Comparison of ENCODE assay signal across 14 cellular contexts in the genomic region with DNA sequence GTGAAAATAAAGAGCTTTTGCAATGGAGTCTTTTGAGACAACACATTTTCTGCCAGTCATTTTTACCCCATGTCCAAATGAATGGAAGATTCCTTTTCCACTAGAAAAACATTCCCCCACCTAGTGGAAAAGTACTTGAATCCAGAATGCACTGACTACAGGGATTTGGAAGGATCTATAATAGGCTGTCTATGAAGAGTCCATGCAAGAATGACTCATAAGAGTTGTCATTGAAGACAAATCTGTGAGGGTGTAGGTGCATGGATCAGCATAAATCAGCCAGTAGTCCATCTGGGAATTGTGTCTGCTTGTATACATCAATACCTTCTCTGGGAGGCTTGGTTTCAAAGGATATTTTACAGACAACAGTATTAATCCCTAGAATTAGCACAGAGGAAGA. TPM values are rescaled to one million over a fixed set of nuclear protein-coding genes. Genes with fewer than 3 reads are reported as not detected.
DNase-seq lines count a peak whose midpoint lies in the region; TF ChIP-seq lines count a peak whose summit lies in the region.
"Had no signal": no experiment of that assay in that cellular context is flagged by ENCODE, and none has a peak within 500 bp of the region (broad histone marks: within the 10 kb centered on the region; RNA-seq: fewer than 3 reads in every experiment).

No MANE protein-coding gene starts in this region.

- no peak overlapping the region for H3K27ac Mint-ChIP-seq in activated CD4-positive, alpha-beta T cell treated with anti-CD3 and anti-CD28 coated beads, Interleukin-2, amount 10 ng/mL, durations not matched to agents 7 days and 5 days

- H3K4me1 ChIP-seq in ACC112 (ENCODE audit: control insufficient read depth, insufficient read depth, low read length, unreplicated experiment): peaks cover 21% of the 10 kb centered on the region
- H3K4me1 ChIP-seq in SJCRH30: no peaks in the 10 kb centered on the region
- H3K4me1 ChIP-seq: heart right ventricle had no signal

- H3K27me3 Mint-ChIP-seq in activated CD4-positive, alpha-beta T cell treated with anti-CD3 and anti-CD28 coated beads, Interleukin-2, amount 10 ng/mL, durations not matched to agents 7 days and 5 days: peaks cover 19% of the 10 kb centered on the region

- H3K27ac ChIP-seq in ACC112 (ENCODE audit: low read depth, low read length) (no peak overlapping the region), SJCRH30 (no peak overlapping the region)
- H3K27ac ChIP-seq: heart right ventricle had no signal

- CTCF ChIA-PET in activated CD4-positive, alpha-beta T cell treated with anti-CD3 and anti-CD28 coated beads, Interleukin-2, amount 10 ng/mL, durations not matched to agents 7 days and 5 days (lab: Charles Lee): interaction anchor here (1.1 kb wide), 1 partner anchor 11 kb away, joined by 3 read pairs; no protein-coding TSS in a partner anchor

- H3K27me3 ChIP-seq in ACC112 (ENCODE audit: insufficient read depth, low read length): no peaks in the 10 kb centered on the region
- H3K27me3 ChIP-seq in SJCRH30: no peaks in the 10 kb centered on the region
- H3K27me3 ChIP-seq: heart right ventricle had no signal

- no peaks in the 10 kb centered on the region for H3K36me3 ChIP-seq in ACC112 (ENCODE audit: insufficient read depth, low read length)
- no peaks in the 10 kb centered on the region for H3K36me3 ChIP-seq in SJCRH30
- H3K36me3 ChIP-seq: heart right ventricle had no signal

- peak; percentile 75 for DNase-seq in HT1080 (ENCODE audit: low read depth)
- DNase-seq in astrocyte of the spinal cord (ENCODE audit: low read depth, low spot score): peak; percentile 43
- DNase-seq in kidney tubule cell (ENCODE audit: low spot score): peak; percentile 79
- no peak for DNase-seq in KBM-7
- no peak for DNase-seq in SJCRH30
- no peak for DNase-seq in activated CD4-positive, alpha-beta T cell treated with anti-CD3 and anti-CD28 coated beads, Interleukin-2, amount 10 ng/mL, durations not matched to agents 7 days and 5 days
- no peak for DNase-seq in NCI-H1105 (lab: John Stamatoyannopoulos, UW)
- DNase-seq: activated CD4-positive, alpha-beta T cell treated with anti-CD3 and anti-CD28 coated beads for 1 hour; activated T-cell treated with anti-CD3 and anti-CD28 coated beads, Interleukin-2, amount 50 U/mL, for 4 hours; heart right ventricle; NCI-H2029 treated with DMSO at 0.1 percent for 48 hours; T-helper 1 cell; trophoblast cell had no signal

- no peaks in the 10 kb centered on the region for H3K9me3 ChIP-seq in SJCRH30 (replicated peaks)
- H3K9me3 ChIP-seq: heart right ventricle had no signal

- H3K79me2 ChIP-seq in ACC112 (ENCODE audit: control insufficient read depth, insufficient read depth, low read length, unreplicated experiment): no peaks in the 10 kb centered on the region

- H3K4me3 ChIP-seq in ACC112 (ENCODE audit: low read depth, low read length): no peak overlapping the region
- no peak overlapping the region for H3K4me3 ChIP-seq in astrocyte of the spinal cord (ENCODE audit: low read depth, low read length)
- H3K4me3 ChIP-seq in SJCRH30: no peak overlapping the region
- H3K4me3 ChIP-seq: heart right ventricle had no signal

- no peaks in the 10 kb centered on the region for H3K9me3 Mint-ChIP-seq in activated CD4-positive, alpha-beta T cell treated with anti-CD3 and anti-CD28 coated beads, Interleukin-2, amount 10 ng/mL, durations not matched to agents 7 days and 5 days
- H3K9me3 Mint-ChIP-seq: activated T-cell treated with anti-CD3 and anti-CD28 coated beads, Interleukin-2, amount 50 U/mL, for 4 hours had no signal

- H3K4me3 Mint-ChIP-seq in activated CD4-positive, alpha-beta T cell treated with anti-CD3 and anti-CD28 coated beads, Interleukin-2, amount 10 ng/mL, durations not matched to agents 7 days and 5 days: no peak overlapping the region
- H3K4me3 Mint-ChIP-seq: activated T-cell treated with anti-CD3 and anti-CD28 coated beads, Interleukin-2, amount 50 U/mL, for 4 hours had no signal

- in situ Hi-C loops in astrocyte of the spinal cord (cut with HindIII; ENCODE audit: low sequenced_read_pairs): no loop called here
- in situ Hi-C loops in KBM-7 (cut with MboI; ENCODE audit: low pct_unique_long_range_greater_than_20kb, low sequenced_read_pairs): no loop called here

- TF ChIP-seq CTCF in astrocyte of the spinal cord (IDR thresholded peaks at IDR 0.05; ENCODE audit: low read depth, low read length): no peak

- H3K4me1 Mint-ChIP-seq in activated CD4-positive, alpha-beta T cell treated with anti-CD3 and anti-CD28 coated beads, Interleukin-2, amount 10 ng/mL, durations not matched to agents 7 days and 5 days: no peaks in the 10 kb centered on the region

- POLR2A ChIA-PET in activated CD4-positive, alpha-beta T cell treated with anti-CD3 and anti-CD28 coated beads, Interleukin-2, amount 10 ng/mL, durations not matched to agents 7 days and 5 days (lab: Charles Lee): interaction anchor here (0.6 kb wide), 1 partner anchor 231 kb away, joined by 4 read pairs; no protein-coding TSS in a partner anchor

- no peaks in the 10 kb centered on the region for H3K36me3 Mint-ChIP-seq in activated CD4-positive, alpha-beta T cell treated with anti-CD3 and anti-CD28 coated beads, Interleukin-2, amount 10 ng/mL, durations not matched to agents 7 days and 5 days (ENCODE audit: low read depth)

- peak overlapping the region; percentile 36 for H2AFZ ChIP-seq in ACC112 (ENCODE audit: low read length, unreplicated experiment)

RNA-seq across cellular contexts. Expression of gene TRUB1, which starts 32.5 kb away (rescaled TPM):
- 17.6 and 26.9 TPM in 2 replicates for total RNA-seq in HT1080 (2014; rRNA removed; shearing (Covaris generic))
- polyA plus RNA-seq in HT1080 (2015; cell fraction: cytosol; rRNA removed): 24.3 and 28.9 TPM in 2 replicates
- polyA plus RNA-seq in HT1080 (2015; cell fraction: nucleus; rRNA removed): 23.1 and 24.2 TPM in 2 replicates
- 24.4 and 29.7 TPM in 2 replicates for total RNA-seq in SJCRH30 (2014; rRNA removed; shearing (Covaris generic))
- total RNA-seq in activated CD4-positive, alpha-beta T cell treated with anti-CD3 and anti-CD28 coated beads, Interleukin-2, amount 10 ng/mL, durations not matched to agents 7 days and 5 days: 10 to 100 TPM; 12.3 to 12.4 TPM

Comparison
In these comparisons a context has a peak if more than half of its experiments do, and no peak if none do; other contexts are left out.
1. DNase-seq: peak in HT1080 (single experiment), astrocyte of the spinal cord (single experiment) and kidney tubule cell (single experiment); none in KBM-7 (single experiment), SJCRH30 (0 of 2), activated CD4-positive, alpha-beta T cell treated with anti-CD3 and anti-CD28 coated beads, Interleukin-2, amount 10 ng/mL, durations not matched to agents 7 days and 5 days (single experiment) and NCI-H1105 (single experiment).